Comparison of ENCODE assay signal across 8 cellular contexts in genomic region chr14:62179367-62180018, GRCh38.
DNase-seq lines count a peak whose midpoint lies in the region; ATAC-seq lines count a peak whose summit lies in the region.

No MANE protein-coding gene starts in this region.

- ATAC-seq in GM18907 (IDR thresholded peaks at IDR 0.05; ENCODE audit: unreplicated experiment) (peak; percentile 66), HG03457 (IDR thresholded peaks at IDR 0.05; ENCODE audit: unreplicated experiment) (no peak), HG03045 (IDR thresholded peaks at IDR 0.05; ENCODE audit: unreplicated experiment) (no peak)

- DNase-seq in COLO829 (ENCODE audit: low spot score) (peak; percentile 56), Kasumi-1 (lab: John Stamatoyannopoulos, UW) (peak; percentile 45 to 63), OCI-M1 (lab: John Stamatoyannopoulos, UW) (peak; percentile 59), dermis microvascular lymphatic vessel endothelial cell (ENCODE audit: low read depth in 2 of 2) (peak; percentile 29 to 78), medulla oblongata (ENCODE audit: extremely low spot score) (peak; percentile 68)
